Comparison of ENCODE assay signal across 9 cellular contexts in the genomic region with DNA sequence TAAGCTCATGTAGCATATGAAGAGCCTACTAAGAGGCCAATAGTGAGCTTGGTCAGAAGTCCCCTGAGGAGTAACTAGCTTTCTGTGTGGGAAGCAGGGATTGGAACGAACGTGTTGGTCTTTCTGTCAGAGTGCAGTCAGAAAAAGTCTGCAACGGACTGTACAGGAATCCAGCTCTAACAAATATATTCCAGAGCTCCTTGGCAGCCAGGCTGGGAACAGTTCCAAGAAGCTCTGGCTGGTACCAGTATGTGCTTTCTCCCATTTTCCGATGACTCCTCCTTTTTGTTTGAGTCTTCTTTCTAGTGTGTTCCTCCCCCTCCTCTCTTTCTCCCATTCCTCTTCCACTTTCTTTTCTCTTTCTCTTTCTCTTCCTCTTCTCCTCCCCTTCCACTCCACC. TPM values are rescaled to one million over a fixed set of nuclear protein-coding genes. Genes with fewer than 3 reads are reported as not detected.
DNase-seq lines count a peak whose midpoint lies in the region; ATAC-seq and TF ChIP-seq lines count a peak whose summit lies in the region.
"Had no signal": no experiment of that assay in that cellular context is flagged by ENCODE, and none has a peak within 500 bp of the region (broad histone marks: within the 10 kb centered on the region; RNA-seq: fewer than 3 reads in every experiment).

No MANE protein-coding gene starts in this region.

- H3K27ac ChIP-seq in heart right ventricle (peak overlapping the region in 9 of 10 donors; percentile 13 to 82 (median 67)), trophoblast cell (ENCODE audit: low read depth, low read length) (no peak overlapping the region)

- H3K27me3 Mint-ChIP-seq in activated T-cell treated with anti-CD3 and anti-CD28 coated beads, Interleukin-2, amount 50 U/mL, for 4 hours (ENCODE audit: low read depth) = no peaks in the 10 kb centered on the region

- H3K23ac ChIP-seq in trophoblast cell (ENCODE audit: low read length) = no peak overlapping the region

- peak overlapping the region; percentile 46 for H3K14ac ChIP-seq in trophoblast cell (ENCODE audit: low read length)

- H3K18ac ChIP-seq in trophoblast cell (ENCODE audit: low read length) = no peak overlapping the region

- no peak overlapping the region for H3K9ac ChIP-seq in trophoblast cell (ENCODE audit: low read length)

- ATAC-seq in Right ventricle myocardium inferior (peak; percentile 71), heart right ventricle (peak; percentile 43 to 80 (median 63))
- ATAC-seq in activated T-cell treated with anti-CD3 and anti-CD28 coated beads, Interleukin-2, amount 50 U/mL, for 4 hours = no peak

- H2AK5ac ChIP-seq in trophoblast cell (ENCODE audit: low read length) = peak overlapping the region; percentile 64

- peak overlapping the region; percentile 69 for H2BK120ac ChIP-seq in trophoblast cell (ENCODE audit: insufficient read depth, low read length, poor library complexity)

- no peak overlapping the region for H3K4me3 Mint-ChIP-seq in activated T-cell treated with anti-CD3 and anti-CD28 coated beads, Interleukin-2, amount 50 U/mL, for 4 hours

- H3K79me1 ChIP-seq in trophoblast cell (ENCODE audit: low read length) = peaks cover 15% of the 10 kb centered on the region

- H3K4me2 ChIP-seq in trophoblast cell (ENCODE audit: low read length) = no peak overlapping the region

- H3K4me3 ChIP-seq in heart right ventricle (peak overlapping the region in 3 of 10 donors; percentile 4 to 18 (median 18)), trophoblast cell (ENCODE audit: low read depth, low read length) (no peak overlapping the region)

- H3K36me3 ChIP-seq in heart right ventricle = peaks cover 0 to 31% (median 0%) of the 10 kb centered on the region in 9 donors
- peaks cover 0 to 11% of the 10 kb centered on the region in 2 experiments for H3K36me3 ChIP-seq in trophoblast cell (ENCODE audit: control insufficient read depth in 1 of 2, insufficient read depth in 2 of 2, low read length in 2 of 2)

- DNase-seq in Right ventricle myocardium inferior (ENCODE audit: missing footprints) (peak; percentile 62), cardiac septum (ENCODE audit: low spot score) (no peak), heart right ventricle (peak; percentile 37 to 66), trophoblast cell (no peak), NCI-H524 (lab: John Stamatoyannopoulos, UW) (no peak), KG1 (lab: John Stamatoyannopoulos, UW) (no peak), DMS79 treated with DMSO at 0.1 percent for 48 hours (lab: John Stamatoyannopoulos, UW) (no peak)
- no peak for DNase-seq in activated T-cell treated with anti-CD3 and anti-CD28 coated beads, Interleukin-2, amount 50 U/mL, for 4 hours
- DNase-seq: NCI-H1105 treated with DMSO at 0.1 percent for 48 hours had no signal

- H2BK12ac ChIP-seq in trophoblast cell (ENCODE audit: low read length) = peak overlapping the region; percentile 26

- H4K12ac ChIP-seq in trophoblast cell (ENCODE audit: low read depth, low read length) = no peak overlapping the region

- no peak for TF ChIP-seq CTCF in heart right ventricle (IDR thresholded peaks at IDR 0.05)

- H2BK5ac ChIP-seq in trophoblast cell (ENCODE audit: low read depth, low read length, poor library complexity) = peak overlapping the region; percentile 58

- H4K91ac ChIP-seq in trophoblast cell (ENCODE audit: low read depth, low read length) = peak overlapping the region; percentile 11

- intact Hi-C loops in Right ventricle myocardium inferior (cut with DNase I) = no loop called here
- intact Hi-C loops in cardiac septum (cut with DNase I) = no loop called here
- intact Hi-C loops in heart right ventricle (cut with DNase I) = loop anchor here in 1 of 10 donors (5.0 kb wide), 1 partner anchor 266 kb away; a partner anchor contains a TSS

- no peak overlapping the region for H3K4ac ChIP-seq in trophoblast cell (ENCODE audit: low read depth, low read length)

- H3K4me1 ChIP-seq in heart right ventricle (peaks cover 3 to 72% (median 36%) of the 10 kb centered on the region in 9 donors), trophoblast cell (ENCODE audit: control insufficient read depth in 1 of 2, insufficient read depth in 2 of 2, low read length in 2 of 2) (peaks cover 8 to 10% of the 10 kb centered on the region in 2 experiments)

- WGBS in heart right ventricle, 2 donors = 7 to 15% methylated on average over 4 of the region's 4 CpGs
- WGBS in trophoblast cell (ENCODE audit: extremely low coverage, insufficient coverage, insufficient read length) = no CpG with 5 or more reads among the region's 4 CpGs

- H3K9me3 ChIP-seq in heart right ventricle (no peaks in the 10 kb centered on the region), trophoblast cell (ENCODE audit: insufficient read depth, low read depth, low read length) (no peaks in the 10 kb centered on the region)

- peaks cover 56% of the 10 kb centered on the region for H3K36me3 Mint-ChIP-seq in activated T-cell treated with anti-CD3 and anti-CD28 coated beads, Interleukin-2, amount 50 U/mL, for 4 hours (ENCODE audit: insufficient read depth)

- H3K9me3 Mint-ChIP-seq in activated T-cell treated with anti-CD3 and anti-CD28 coated beads, Interleukin-2, amount 50 U/mL, for 4 hours = no peaks in the 10 kb centered on the region

- H2AFZ ChIP-seq in trophoblast cell (ENCODE audit: insufficient read depth, low read length, poor library complexity) = no peak overlapping the region

- no peaks in the 10 kb centered on the region for H3K79me2 ChIP-seq in trophoblast cell (ENCODE audit: control insufficient read depth, insufficient read depth, low read length, poor library complexity)

- H3K27me3 ChIP-seq in heart right ventricle (no peaks in the 10 kb centered on the region), trophoblast cell (ENCODE audit: insufficient read depth, low read length) (no peaks in the 10 kb centered on the region)

- peaks cover 5% of the 10 kb centered on the region for H3K4me1 Mint-ChIP-seq in activated T-cell treated with anti-CD3 and anti-CD28 coated beads, Interleukin-2, amount 50 U/mL, for 4 hours (ENCODE audit: low read depth)

- H4K8ac ChIP-seq in trophoblast cell (ENCODE audit: low read depth, low read length) = no peak overlapping the region

RNA-seq across cellular contexts. Expression of a gene that starts 59.8 kb away (rescaled TPM):
- 17.8 TPM for total RNA-seq in Right ventricle myocardium inferior
- 17.5 TPM for total RNA-seq in cardiac septum
- 10 to 100 TPM; 14.6 to 24.7 (median 18.5) TPM for total RNA-seq in heart right ventricle
- polyA plus RNA-seq in heart right ventricle = 1 to 10 TPM; 5.6 to 7.7 TPM
- polyA plus RNA-seq in trophoblast cell (2013) = 26.0 and 27.2 TPM in 2 replicates
- 10 to 100 TPM; 21.1 to 25.0 (median 21.1) TPM for total RNA-seq in activated T-cell treated with anti-CD3 and anti-CD28 coated beads, Interleukin-2, amount 50 U/mL, for 4 hours

Comparison
In these comparisons a context has a peak if more than half of its experiments do, and no peak if none do; other contexts are left out.
1. DNase-seq: peak in Right ventricle myocardium inferior (single experiment) and heart right ventricle (2 of 2); none in cardiac septum (single experiment), trophoblast cell (0 of 2), NCI-H524 (0 of 2), activated T-cell treated with anti-CD3 and anti-CD28 coated beads, Interleukin-2, amount 50 U/mL, for 4 hours (single experiment), KG1 (single experiment) and DMS79 treated with DMSO at 0.1 percent for 48 hours (single experiment).
2. ATAC-seq: peak in Right ventricle myocardium inferior (single experiment) and heart right ventricle (8 of 8); none in activated T-cell treated with anti-CD3 and anti-CD28 coated beads, Interleukin-2, amount 50 U/mL, for 4 hours (0 of 2).